19 cellular contexts compared by ENCODE assay signal in genomic region chr21:34343347-34344057, GRCh38. TPM values are rescaled to one million over a fixed set of nuclear protein-coding genes. Genes with fewer than 3 reads are reported as not detected.
"Had no signal": no experiment of that assay in that cellular context is flagged by ENCODE, and none has a peak within 500 bp of the region (broad histone marks: within the 10 kb centered on the region; RNA-seq: fewer than 3 reads in every experiment).

No MANE protein-coding gene starts in this region.

- H3K36me3 Mint-ChIP-seq: activated naive CD4-positive, alpha-beta T cell treated with anti-CD3 and anti-CD28 coated beads, Interleukin-2, amount 50 U/mL, for 24 hours; natural killer cell treated with Interleukin-12 subunit alpha and Interleukin-12 subunit beta and Interleukin-15 and Interleukin-18, amount 100 ng/mL, for 72 hours; stimulated activated naive B cell treated with anti-CD40 and anti-IgM and Interleukin-4, amounts not matched to agents 10 μg/mL and 1 μg/mL and 100 μg/mL, for 72 hours; WTC11 had no signal

- H3K9me3 Mint-ChIP-seq: activated naive CD4-positive, alpha-beta T cell treated with anti-CD3 and anti-CD28 coated beads, Interleukin-2, amount 50 U/mL, for 24 hours; natural killer cell treated with Interleukin-12 subunit alpha and Interleukin-12 subunit beta and Interleukin-15 and Interleukin-18, amount 100 ng/mL, for 72 hours; stimulated activated naive B cell treated with anti-CD40 and anti-IgM and Interleukin-4, amounts not matched to agents 10 μg/mL and 1 μg/mL and 100 μg/mL, for 72 hours; WTC11 had no signal

- ATAC-seq: natural killer cell treated with Interleukin-12 subunit alpha and Interleukin-12 subunit beta and Interleukin-15 and Interleukin-18, amount 100 ng/mL, for 72 hours; right lobe of liver; stimulated activated naive B cell treated with anti-CD40 and anti-IgM and Interleukin-4, amounts not matched to agents 10 μg/mL and 1 μg/mL and 100 μg/mL, for 72 hours; WTC11 had no signal

- H3K27me3 ChIP-seq: right lobe of liver had no signal

- H2AFZ ChIP-seq: parathyroid adenoma had no signal

- H3K27ac ChIP-seq: parathyroid adenoma, right lobe of liver had no signal

- DNase-seq: activated gamma-delta T cell treated with Interleukin-2 at 50 U/mL for 16 hours; activated T-cell treated with anti-CD3 and anti-CD28 coated beads, Interleukin-2, amount 50 U/mL, for 1 hour; cortex of kidney; foreskin fibroblast; right lobe of liver; SK-N-SH; stimulated activated CD4-positive, alpha-beta T cell treated with anti-CD3 and anti-CD28 coated beads, Interleukin-15, amount 100 ng/mL, for 24 hours; stimulated activated naive B cell treated with anti-CD40 and anti-IgM and Interleukin-4, amounts not matched to agents 10 μg/mL and 1 μg/mL and 100 μg/mL, for 72 hours had no signal

- H3K4me3 ChIP-seq: right lobe of liver, smooth muscle cell had no signal

- H3K4me1 Mint-ChIP-seq: activated naive CD4-positive, alpha-beta T cell treated with anti-CD3 and anti-CD28 coated beads, Interleukin-2, amount 50 U/mL, for 24 hours had no signal

- H3K27ac Mint-ChIP-seq: activated naive CD4-positive, alpha-beta T cell treated with anti-CD3 and anti-CD28 coated beads, Interleukin-2, amount 50 U/mL, for 24 hours; natural killer cell treated with Interleukin-12 subunit alpha and Interleukin-12 subunit beta and Interleukin-15 and Interleukin-18, amount 100 ng/mL, for 72 hours; stimulated activated naive B cell treated with anti-CD40 and anti-IgM and Interleukin-4, amounts not matched to agents 10 μg/mL and 1 μg/mL and 100 μg/mL, for 72 hours; WTC11 had no signal

- H3K9me3 ChIP-seq: right lobe of liver, SK-N-SH had no signal

- H3K9ac ChIP-seq: parathyroid adenoma, SK-N-SH had no signal

- H3K36me3 ChIP-seq: right lobe of liver had no signal

- H3K4me2 ChIP-seq: SK-N-SH, smooth muscle cell had no signal

- H3K4me1 ChIP-seq: parathyroid adenoma, right lobe of liver had no signal

- H3K4me3 Mint-ChIP-seq: activated naive CD4-positive, alpha-beta T cell treated with anti-CD3 and anti-CD28 coated beads, Interleukin-2, amount 50 U/mL, for 24 hours; natural killer cell treated with Interleukin-12 subunit alpha and Interleukin-12 subunit beta and Interleukin-15 and Interleukin-18, amount 100 ng/mL, for 72 hours; stimulated activated naive B cell treated with anti-CD40 and anti-IgM and Interleukin-4, amounts not matched to agents 10 μg/mL and 1 μg/mL and 100 μg/mL, for 72 hours; WTC11 had no signal

RNA-seq across cellular contexts. Expression of gene KCNE2, which starts 20.3 kb away (rescaled TPM):
- total RNA-seq: epithelial cell of proximal tubule; glomerular endothelial cell; kidney epithelial cell; liver; natural killer cell treated with Interleukin-12 subunit alpha and Interleukin-12 subunit beta and Interleukin-15 and Interleukin-18, amount 100 ng/mL, for 72 hours; right lobe of liver; smooth muscle cell; ureter had no signal
- polyA plus RNA-seq: fibroblast of lung had no signal
